In the genomic region with DNA sequence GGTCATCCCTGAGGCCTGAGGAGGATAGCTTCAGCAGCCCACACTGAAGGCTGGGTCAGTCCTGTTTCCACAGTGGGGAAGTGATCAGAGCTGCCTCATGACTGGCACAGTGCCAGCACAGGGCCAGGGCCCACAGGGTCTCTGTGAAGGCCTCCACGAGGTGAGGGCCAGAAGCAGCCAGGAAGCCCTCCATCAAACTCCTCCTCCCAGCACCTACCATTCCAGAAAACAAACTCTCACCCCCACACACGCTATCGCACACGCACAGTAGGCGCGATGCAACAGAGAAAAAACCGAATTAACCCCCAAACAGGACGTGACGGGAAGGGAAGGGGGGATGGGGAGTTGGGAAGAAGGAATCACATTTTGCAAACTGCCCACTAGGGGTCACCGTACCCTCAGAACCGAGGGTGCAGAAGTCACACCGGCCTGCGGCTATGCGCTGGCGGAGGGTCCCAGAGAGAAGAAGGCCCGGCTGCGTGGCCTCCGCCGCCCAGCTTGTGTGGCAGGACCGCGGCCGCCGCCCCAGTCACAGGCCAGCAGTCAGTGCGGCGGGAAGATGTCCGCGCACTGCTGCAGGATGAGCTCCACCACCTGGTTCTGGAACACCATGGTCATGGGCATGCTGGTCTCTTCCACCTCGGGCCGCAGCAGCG, we compare ENCODE assay signal across 8 cellular contexts. TPM values are rescaled to one million over a fixed set of nuclear protein-coding genes. Genes with fewer than 3 reads are reported as not detected.
A peak's percentile ranks its signal among the peaks of the same experiment; 100 is the strongest.
DNase-seq lines count a peak whose midpoint lies in the region; ATAC-seq and TF ChIP-seq lines count a peak whose summit lies in the region.

No MANE protein-coding gene starts in this region.

- peak overlapping the region; percentile 77; the same call in 1 of the 2 replicates for H2AFZ ChIP-seq in SK-N-SH (ENCODE audit: low read depth)
- H2AFZ ChIP-seq in mammary epithelial cell (ENCODE audit: low read depth, low read length) = no peak overlapping the region
- peak overlapping the region; percentile 78 for H2AFZ ChIP-seq in smooth muscle cell (ENCODE audit: low read depth)

- H3K9ac ChIP-seq in SK-N-SH = no peak overlapping the region
- no peak overlapping the region for H3K9ac ChIP-seq in mammary epithelial cell (ENCODE audit: insufficient read depth, low read length)
- no peak overlapping the region for H3K9ac ChIP-seq in smooth muscle cell (ENCODE audit: low read depth)

- no peaks in the 10 kb centered on the region for H3K9me3 Mint-ChIP-seq in immature natural killer cell

- H3K4me1 ChIP-seq in SK-N-SH (ENCODE audit: control insufficient read depth in 1 of 2, insufficient read depth in 2 of 2, low read depth in 1 of 2, low read length in 1 of 2) (peaks cover 0 to 8% of the 10 kb centered on the region in 2 experiments; a peak in 1 of 4 replicates), mammary epithelial cell (ENCODE audit: insufficient read depth, low read length) (no peaks in the 10 kb centered on the region), smooth muscle cell (ENCODE audit: low read depth) (peaks cover 3% of the 10 kb centered on the region)

- H3K4me3 ChIP-seq in SK-N-SH (ENCODE audit: low read depth in 2 of 2, low read length in 1 of 2) = no peak overlapping the region; a peak in 1 of 4 replicates
- no peak overlapping the region for H3K4me3 ChIP-seq in mammary epithelial cell (replicated peaks in 1 of 3; ENCODE audit: insufficient read depth in 1 of 3, low read depth in 2 of 3, low read length in 3 of 3)
- H3K4me3 ChIP-seq in smooth muscle cell = peak overlapping the region; percentile 21

- no TSS peak for BruUV-seq in mammary epithelial cell (replicated peaks; lab: Mats Ljungman, UMichigan)

- TF ChIP-seq RAD21 in SK-N-SH (IDR thresholded peaks at IDR 0.05; ENCODE audit: low read length) = peak; percentile 83

- H3K79me2 ChIP-seq in SK-N-SH (ENCODE audit: insufficient read depth) (no peaks in the 10 kb centered on the region), mammary epithelial cell (ENCODE audit: insufficient read depth, low read length) (no peaks in the 10 kb centered on the region), smooth muscle cell (ENCODE audit: low read depth) (no peaks in the 10 kb centered on the region)

- no peak for TF ChIP-seq EP300 in SK-N-SH (IDR thresholded peaks at IDR 0.05; ENCODE audit: borderline replicate concordance in 1 of 2, low read depth in 1 of 2, low read length in 1 of 2)

- POLR2A ChIA-PET in SK-N-SH (lab: Yijun Ruan, JAX) = no interaction called here

- H3K36me3 Mint-ChIP-seq in immature natural killer cell = peaks cover 5 to 21% (median 8%) of the 10 kb centered on the region in 3 donors

- peak overlapping the region in 2 of 6 donors; percentile 29 to 57 for H3K27ac Mint-ChIP-seq in immature natural killer cell

- ATAC-seq in GM18498 (IDR thresholded peaks at IDR 0.05; ENCODE audit: unreplicated experiment) = no peak

- no peaks in the 10 kb centered on the region for H3K9me2 ChIP-seq in SK-N-SH

- H4K20me1 ChIP-seq in SK-N-SH (ENCODE audit: insufficient read depth) (no peaks in the 10 kb centered on the region), mammary epithelial cell (ENCODE audit: insufficient read depth, low read length) (no peaks in the 10 kb centered on the region), smooth muscle cell (ENCODE audit: low read depth) (no peaks in the 10 kb centered on the region)

- peaks cover 9 to 14% of the 10 kb centered on the region in 2 donors for H3K4me1 Mint-ChIP-seq in immature natural killer cell

- H3K27ac ChIP-seq in SK-N-SH (ENCODE audit: low read depth in 2 of 2, low read length in 1 of 2) (no peak overlapping the region), mammary epithelial cell (ENCODE audit: insufficient read depth, low read depth, low read length) (no peak overlapping the region), smooth muscle cell (ENCODE audit: low read depth) (no peak overlapping the region)

- peaks cover 0 to 8% (median 2%) of the 10 kb centered on the region in 3 donors for H3K27me3 Mint-ChIP-seq in immature natural killer cell (ENCODE audit: low read depth in 3 of 3)

- H3K4me3 Mint-ChIP-seq in immature natural killer cell = no peak overlapping the region

- in situ Hi-C loops in mammary epithelial cell (cut with MboI; ENCODE audit: low sequenced_read_pairs in 2 of 2) = no loop called here

- H3K4me2 ChIP-seq in SK-N-SH (0 out of 2 replicates have a peak overlapping the region, but pooled peaks have one; percentile 34), mammary epithelial cell (ENCODE audit: insufficient read depth, low read depth, low read length) (no peak overlapping the region), smooth muscle cell (peak overlapping the region; percentile 79)

- H3K36me3 ChIP-seq in SK-N-SH (replicated peaks in 1 of 2; ENCODE audit: control insufficient read depth in 1 of 2, insufficient read depth in 2 of 2, low read length in 1 of 2) (no peaks in the 10 kb centered on the region), mammary epithelial cell (ENCODE audit: insufficient read depth, low read length) (peaks cover 3% of the 10 kb centered on the region), smooth muscle cell (ENCODE audit: low read depth) (no peaks in the 10 kb centered on the region)

- dilution Hi-C loops in mammary epithelial cell (cut with HindIII; ENCODE audit: low sequenced_read_pairs) = loop anchor here (10.0 kb wide), 1 partner anchor 240 kb away; no protein-coding TSS in a partner anchor

- intact Hi-C loops in mammary epithelial cell (cut with micrococcal nuclease) = loop anchor here (2.0 kb wide), 1 partner anchor 30 kb away; no protein-coding TSS in a partner anchor

- 16% methylated on average over 20 of the region's 30 CpGs for WGBS in SK-N-SH (ENCODE audit: low lambda C conversion rate)
- 56% methylated on average over 29 of the region's 30 CpGs for WGBS in mammary epithelial cell (ENCODE audit: low coverage, missing lambda C conversion rate)
- 22% methylated on average over 30 of the region's 30 CpGs for WGBS in smooth muscle cell (ENCODE audit: low lambda C conversion rate)

- H3K9me3 ChIP-seq in SK-N-SH (no peaks in the 10 kb centered on the region), mammary epithelial cell (replicated peaks; ENCODE audit: insufficient read depth, low read length) (no peaks in the 10 kb centered on the region), smooth muscle cell (replicated peaks; ENCODE audit: low read depth) (no peaks in the 10 kb centered on the region)

- H3K27me3 ChIP-seq in SK-N-SH (ENCODE audit: insufficient read depth) (no peaks in the 10 kb centered on the region), mammary epithelial cell (ENCODE audit: insufficient read depth, low read length) (no peaks in the 10 kb centered on the region), smooth muscle cell (ENCODE audit: low read depth) (no peaks in the 10 kb centered on the region)

- CTCF ChIA-PET in SK-N-SH (lab: Yijun Ruan, JAX) (interaction anchor here (0.5 to 15.6 kb wide), 32 partner anchors 9 to 463 kb away, joined by 3 to 260 read pairs (median 4); a partner anchor contains a TSS), mammary epithelial cell (lab: Charles Lee; ENCODE audit: low non-redundant PET) (interaction anchor here (0.6 to 0.7 kb wide), 2 partner anchors 30 to 99 kb away, joined by 3 to 4 read pairs; no protein-coding TSS in a partner anchor)

- TF ChIP-seq CTCF in LNCAP (IDR thresholded peaks at IDR 0.05) = peak; percentile 70
- peak; percentile 76 for TF ChIP-seq CTCF in SK-N-SH (IDR thresholded peaks at IDR 0.05)
- peak; percentile 38 to 61 for TF ChIP-seq CTCF in mammary epithelial cell (conservative IDR thresholded peaks at IDR 0.05 in 1 of 2, IDR thresholded peaks at IDR 0.05 in 1 of 2; ENCODE audit: extremely low read depth in 1 of 2, insufficient read depth in 1 of 2, low read depth in 1 of 2, low read length in 2 of 2)
- TF ChIP-seq CTCF in smooth muscle cell (IDR thresholded peaks at IDR 0.05; ENCODE audit: borderline replicate concordance, insufficient read depth, poor library complexity, severe bottlenecking) = peak; percentile 71

- DNase-seq in Daoy (ENCODE audit: low read depth) (peak; percentile 88), SK-N-SH (peak; percentile 95), mammary epithelial cell (peak; percentile 17), immature natural killer cell (peak; percentile 36 to 47 (median 45)), smooth muscle cell (lab: John Stamatoyannopoulos, UW; ENCODE audit: unreplicated experiment) (peak; percentile 25), SIG-M5 treated with dmso at 0.1 percent for 504 hours (lab: John Stamatoyannopoulos, UW; ENCODE audit: unreplicated experiment) (no peak)

- H3F3A ChIP-seq in SK-N-SH (replicated peaks; ENCODE audit: insufficient read depth) (no peaks in the 10 kb centered on the region), smooth muscle cell (ENCODE audit: low read depth) (no peaks in the 10 kb centered on the region)

TF ChIP-seq in SK-N-SH, 30 proteins besides CTCF, POLR2A, EP300 and RAD21 (continues in another document):
- TF ChIP-seq, protein P1, sequence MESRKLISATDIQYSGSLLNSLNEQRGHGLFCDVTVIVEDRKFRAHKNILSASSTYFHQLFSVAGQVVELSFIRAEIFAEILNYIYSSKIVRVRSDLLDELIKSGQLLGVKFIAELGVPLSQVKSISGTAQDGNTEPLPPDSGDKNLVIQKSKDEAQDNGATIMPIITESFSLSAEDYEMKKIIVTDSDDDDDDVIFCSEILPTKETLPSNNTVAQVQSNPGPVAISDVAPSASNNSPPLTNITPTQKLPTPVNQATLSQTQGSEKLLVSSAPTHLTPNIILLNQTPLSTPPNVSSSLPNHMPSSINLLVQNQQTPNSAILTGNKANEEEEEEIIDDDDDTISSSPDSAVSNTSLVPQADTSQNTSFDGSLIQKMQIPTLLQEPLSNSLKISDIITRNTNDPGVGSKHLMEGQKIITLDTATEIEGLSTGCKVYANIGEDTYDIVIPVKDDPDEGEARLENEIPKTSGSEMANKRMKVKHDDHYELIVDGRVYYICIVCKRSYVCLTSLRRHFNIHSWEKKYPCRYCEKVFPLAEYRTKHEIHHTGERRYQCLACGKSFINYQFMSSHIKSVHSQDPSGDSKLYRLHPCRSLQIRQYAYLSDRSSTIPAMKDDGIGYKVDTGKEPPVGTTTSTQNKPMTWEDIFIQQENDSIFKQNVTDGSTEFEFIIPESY (IDR thresholded peaks at IDR 0.05; ENCODE audit: borderline replicate concordance, low read depth) = no peak
- TF ChIP-seq SIN3A (IDR thresholded peaks at IDR 0.05; ENCODE audit: borderline replicate concordance, low read depth, low read length) = no peak
- TF ChIP-seq NRF1 (IDR thresholded peaks at IDR 0.05; ENCODE audit: low read depth, low read length) = no peak
- TF ChIP-seq TCF12 (IDR thresholded peaks at IDR 0.05) = no peak
- TF ChIP-seq YY1 (IDR thresholded peaks at IDR 0.05; ENCODE audit: low read depth) = no peak
- TF ChIP-seq SMC3 (IDR thresholded peaks at IDR 0.05; ENCODE audit: low read depth, low read length) = peak; percentile 59

RNA-seq across cellular contexts. Expression of a gene that starts 37.6 kb away (rescaled TPM):
- 2.8 and 3.3 TPM in 2 replicates for total RNA-seq in Daoy (2014; rRNA removed; shearing (Covaris generic))
- polyA plus RNA-seq in SK-N-SH (2012; rRNA removed) = 2.1 and 4.3 TPM in 2 replicates
- 0.75 and 0.89 TPM in 2 replicates for polyA plus RNA-seq in SK-N-SH (2012; cell fraction: cytosol; rRNA removed)
- polyA plus RNA-seq in SK-N-SH (2012; cell fraction: nucleus; rRNA removed) = 25.3 and 25.5 TPM in 2 replicates
- 10 to 100 TPM; 24.8 to 31.3 TPM for total RNA-seq in mammary epithelial cell
- 18.5 TPM for polyA plus RNA-seq in mammary epithelial cell
- 11.2 TPM for polyA minus RNA-seq in mammary epithelial cell
- 10 to 100 TPM; 23.5 to 64.9 (median 27.8) TPM for polyA plus RNA-seq in immature natural killer cell
- total RNA-seq in smooth muscle cell = 3.0 and 3.6 TPM in 2 replicates
- polyA plus RNA-seq in smooth muscle cell = 3.7 and 9.0 TPM in 2 replicates
